In genomic region chr16:81778861-81779539, GRCh38 we compare ENCODE assay signal across 8 cellular contexts. TPM values are rescaled to one million over a fixed set of nuclear protein-coding genes. Genes with fewer than 3 reads are reported as not detected.
DNase-seq lines count a peak whose midpoint lies in the region; ATAC-seq and TF ChIP-seq lines count a peak whose summit lies in the region.

Gene PLCG2, plus strand, starts transcription at chr16:81779291. Its CDS starts 6,699 bp downstream, at chr16:81785990.

- DNase-seq in CD1c-positive myeloid dendritic cell (ENCODE audit: extremely low spot score) (peak; percentile 91), GM19240 (ENCODE audit: insufficient read length, low spot score) (peak; percentile 71), RKO (ENCODE audit: low spot score) (peak; percentile 74), glomerular visceral epithelial cell (ENCODE audit: extremely low spot score) (peak; percentile 62), upper lobe of right lung (peak; percentile 92)
- DNase-seq in activated T-helper 9 cell treated with anti-CD3 and anti-CD28 coated beads, Interleukin-2, amount 50 U/mL, for 16 hours (ENCODE audit: low read depth), result peak; percentile 50

- ATAC-seq in HG03354 (IDR thresholded peaks at IDR 0.05; ENCODE audit: poor library complexity, severe bottlenecking, unreplicated experiment), result peak; percentile 87
- ATAC-seq in upper lobe of right lung, result peak; percentile 98

- intact Hi-C loops in upper lobe of right lung (cut with DNase I), result no loop called here

- peak within 1 kb of the TSS; percentile 81 for H2AFZ ChIP-seq in parathyroid adenoma

- TF ChIP-seq CTCF in parathyroid adenoma (IDR thresholded peaks at IDR 0.05) (no peak), upper lobe of right lung (IDR thresholded peaks at IDR 0.05) (no peak)

- H3K27me3 ChIP-seq in parathyroid adenoma (ENCODE audit: control insufficient read depth, insufficient read depth, low read length) (no peaks in the 10 kb centered on the region), upper lobe of right lung (no peaks in the 10 kb centered on the region)

- H3K9ac ChIP-seq in parathyroid adenoma, result no peak within 1 kb of the TSS

- H3K4me2 ChIP-seq in parathyroid adenoma (ENCODE audit: low read length), result peak within 1 kb of the TSS; percentile 85

- H3K79me2 ChIP-seq in parathyroid adenoma, result no peaks in the 10 kb centered on the region

- H3K4me3 ChIP-seq in parathyroid adenoma (ENCODE audit: low read depth, low read length) (peak within 1 kb of the TSS; percentile 57), upper lobe of right lung (peak within 1 kb of the TSS; percentile 71)

- no peaks in the 10 kb centered on the region for H3K4me1 ChIP-seq in parathyroid adenoma
- H3K4me1 ChIP-seq in upper lobe of right lung, result peaks cover 9% of the 10 kb centered on the region

- H3K27ac ChIP-seq in parathyroid adenoma (no peak within 1 kb of the TSS), upper lobe of right lung (peak within 1 kb of the TSS; percentile 66)

- no peaks in the 10 kb centered on the region for H3K36me3 ChIP-seq in parathyroid adenoma (ENCODE audit: control insufficient read depth, insufficient read depth, low read length)
- H3K36me3 ChIP-seq in upper lobe of right lung, result no peaks in the 10 kb centered on the region

- H3K9me3 ChIP-seq in parathyroid adenoma (ENCODE audit: control insufficient read depth, low read length) (no peaks in the 10 kb centered on the region), upper lobe of right lung (no peaks in the 10 kb centered on the region)

RNA-seq across cellular contexts. Expression of gene PLCG2, which starts in this region (rescaled TPM):
- total RNA-seq in upper lobe of right lung, result 47.6 TPM
